ENCODE assay signal across 18 cellular contexts in genomic region chrX:129798456-129798855, GRCh38. TPM values are rescaled to one million over a fixed set of nuclear protein-coding genes. Genes with fewer than 3 reads are reported as not detected.
DNase-seq lines count a peak whose midpoint lies in the region; ATAC-seq and TF ChIP-seq lines count a peak whose summit lies in the region.
"Had no signal": no experiment of that assay in that cellular context is flagged by ENCODE, and none has a peak within 500 bp of the region (broad histone marks: within the 10 kb centered on the region; RNA-seq: fewer than 3 reads in every experiment).

No MANE protein-coding gene starts in this region.

- H3K27me3 Mint-ChIP-seq in activated CD4-positive, alpha-beta T cell treated with anti-CD3 and anti-CD28 coated beads for 36 hours: no peaks in the 10 kb centered on the region
- H3K27me3 Mint-ChIP-seq in activated T-helper 2 cell treated with anti-CD3 and anti-CD28 coated beads, Interferon-gamma antibody, Interleukin-2, Interleukin-4, amounts not matched to agents 10 μg/mL and 5 μg/mL and 100 μg/mL, durations not matched to agents 14 hours and 24 hours and 36 hours (ENCODE audit: low read depth): no peaks in the 10 kb centered on the region
- no peaks in the 10 kb centered on the region for H3K27me3 Mint-ChIP-seq in osteocyte (ENCODE audit: unreplicated experiment)

- H3K4me1 Mint-ChIP-seq in activated CD4-positive, alpha-beta T cell treated with anti-CD3 and anti-CD28 coated beads for 36 hours: peaks cover 25% of the 10 kb centered on the region
- peaks cover 21% of the 10 kb centered on the region for H3K4me1 Mint-ChIP-seq in activated T-helper 2 cell treated with anti-CD3 and anti-CD28 coated beads, Interferon-gamma antibody, Interleukin-2, Interleukin-4, amounts not matched to agents 10 μg/mL and 5 μg/mL and 100 μg/mL, durations not matched to agents 14 hours and 24 hours and 36 hours (ENCODE audit: low read depth)
- no peaks in the 10 kb centered on the region for H3K4me1 Mint-ChIP-seq in osteocyte (ENCODE audit: unreplicated experiment)

- H3K36me3 Mint-ChIP-seq in activated CD4-positive, alpha-beta T cell treated with anti-CD3 and anti-CD28 coated beads for 36 hours (ENCODE audit: low read depth): peaks cover 41% of the 10 kb centered on the region
- H3K36me3 Mint-ChIP-seq in activated T-helper 2 cell treated with anti-CD3 and anti-CD28 coated beads, Interferon-gamma antibody, Interleukin-2, Interleukin-4, amounts not matched to agents 10 μg/mL and 5 μg/mL and 100 μg/mL, durations not matched to agents 14 hours and 24 hours and 36 hours (ENCODE audit: low read depth): peaks cover 33% of the 10 kb centered on the region
- peaks cover 1% of the 10 kb centered on the region for H3K36me3 Mint-ChIP-seq in osteocyte (ENCODE audit: unreplicated experiment)

- H3K9me3 Mint-ChIP-seq in activated CD4-positive, alpha-beta T cell treated with anti-CD3 and anti-CD28 coated beads for 36 hours (ENCODE audit: low read depth): no peaks in the 10 kb centered on the region
- H3K9me3 Mint-ChIP-seq in activated T-helper 2 cell treated with anti-CD3 and anti-CD28 coated beads, Interferon-gamma antibody, Interleukin-2, Interleukin-4, amounts not matched to agents 10 μg/mL and 5 μg/mL and 100 μg/mL, durations not matched to agents 14 hours and 24 hours and 36 hours: no peaks in the 10 kb centered on the region
- no peaks in the 10 kb centered on the region for H3K9me3 Mint-ChIP-seq in osteocyte (ENCODE audit: unreplicated experiment)

- POLR2A ChIA-PET in activated CD4-positive, alpha-beta T cell treated with anti-CD3 and anti-CD28 coated beads for 36 hours (lab: Charles Lee): interaction anchor here (0.5 to 0.6 kb wide), 3 partner anchors 124 to 466 kb away, joined by 3 to 6 read pairs (median 4); no protein-coding TSS in a partner anchor

- peak overlapping the region; percentile 74 for H3K27ac Mint-ChIP-seq in activated CD4-positive, alpha-beta T cell treated with anti-CD3 and anti-CD28 coated beads for 36 hours
- H3K27ac Mint-ChIP-seq in activated T-helper 2 cell treated with anti-CD3 and anti-CD28 coated beads, Interferon-gamma antibody, Interleukin-2, Interleukin-4, amounts not matched to agents 10 μg/mL and 5 μg/mL and 100 μg/mL, durations not matched to agents 14 hours and 24 hours and 36 hours: peak overlapping the region; percentile 51
- no peak overlapping the region for H3K27ac Mint-ChIP-seq in osteocyte (ENCODE audit: unreplicated experiment)

- H3K4me3 Mint-ChIP-seq in activated CD4-positive, alpha-beta T cell treated with anti-CD3 and anti-CD28 coated beads for 36 hours: no peak overlapping the region
- no peak overlapping the region for H3K4me3 Mint-ChIP-seq in activated T-helper 2 cell treated with anti-CD3 and anti-CD28 coated beads, Interferon-gamma antibody, Interleukin-2, Interleukin-4, amounts not matched to agents 10 μg/mL and 5 μg/mL and 100 μg/mL, durations not matched to agents 14 hours and 24 hours and 36 hours (ENCODE audit: low read depth)
- H3K4me3 Mint-ChIP-seq in osteocyte (ENCODE audit: unreplicated experiment): no peak overlapping the region

- CTCF ChIA-PET in activated CD4-positive, alpha-beta T cell treated with anti-CD3 and anti-CD28 coated beads for 36 hours (lab: Charles Lee): interaction anchor here (0.5 to 1.2 kb wide), 4 partner anchors 8 to 520 kb away, joined by 3 to 4 read pairs (median 4); partner anchors contain the start of gene APLN

- TF ChIP-seq CTCF in osteocyte (IDR thresholded peaks at IDR 0.05): no peak

- no peak for DNase-seq in activated CD4-positive, alpha-beta T cell treated with anti-CD3 and anti-CD28 coated beads for 36 hours
- DNase-seq in activated CD4-positive, alpha-beta T cell treated with anti-CD3 and anti-CD28 coated beads for 48 hours: no peak
- DNase-seq in activated T-helper 2 cell treated with anti-CD3 and anti-CD28 coated beads, Interferon-gamma antibody, Interleukin-2, Interleukin-4, amounts not matched to agents 10 μg/mL and 5 μg/mL and 100 μg/mL, durations not matched to agents 14 hours and 24 hours and 36 hours (ENCODE audit: low spot score): no peak
- peak; percentile 44 for DNase-seq in osteocyte (ENCODE audit: extremely low spot score, unreplicated experiment)
- DNase-seq in Ammon's horn (ENCODE audit: low spot score): no peak
- no peak for DNase-seq in SK-N-DZ (ENCODE audit: low spot score)
- no peak for DNase-seq in HuH-7 (ENCODE audit: low spot score)
- DNase-seq: anterior cingulate cortex, DMS153, GF-D8, left ventricle myocardium superior, NCI-H2171 treated with DMSO at 0.1 percent for 48 hours, NCI-H526 treated with DMSO at 0.1 percent for 48 hours, substantia nigra, uterus had no signal

- ATAC-seq in activated CD4-positive, alpha-beta T cell treated with anti-CD3 and anti-CD28 coated beads for 36 hours: no peak
- ATAC-seq in HG03432 (IDR thresholded peaks at IDR 0.05; ENCODE audit: unreplicated experiment): peak; percentile 5
- ATAC-seq: left ventricle myocardium superior had no signal

- intact Hi-C loops in activated CD4-positive, alpha-beta T cell treated with anti-CD3 and anti-CD28 coated beads for 36 hours (cut with DNase I, micrococcal nuclease): no loop called here
- intact Hi-C loops in activated T-helper 2 cell treated with anti-CD3 and anti-CD28 coated beads, Interferon-gamma antibody, Interleukin-2, Interleukin-4, amounts not matched to agents 10 μg/mL and 5 μg/mL and 100 μg/mL, durations not matched to agents 14 hours and 24 hours and 36 hours (cut with micrococcal nuclease): loop anchor here (5.0 kb wide), 2 partner anchors 41 to 44 kb away; partner anchors contain the start of gene ZDHHC9

RNA-seq across cellular contexts. Expression of gene SASH3, which starts 18.7 kb away (rescaled TPM):
- 100 to 1,000 TPM; 118 to 126 TPM for total RNA-seq in activated CD4-positive, alpha-beta T cell treated with anti-CD3 and anti-CD28 coated beads for 36 hours
- 89.8 and 102 TPM in 2 replicates for total RNA-seq in activated T-helper 2 cell treated with anti-CD3 and anti-CD28 coated beads, Interferon-gamma antibody, Interleukin-2, Interleukin-4, amounts not matched to agents 10 μg/mL and 5 μg/mL and 100 μg/mL, durations not matched to agents 14 hours and 24 hours and 36 hours
- total RNA-seq in osteocyte: not detected in 2 replicates
- polyA plus RNA-seq in SK-N-DZ (2014; cell fraction: cytosol; rRNA removed): not detected in 2 replicates
- not detected in 2 replicates for polyA plus RNA-seq in SK-N-DZ (2014; cell fraction: nucleus; rRNA removed)
- total RNA-seq: dermis blood vessel endothelial cell, MCF 10A had no signal

RNA-seq across cellular contexts. Expression of gene ZDHHC9, which starts 45.2 kb away (rescaled TPM):
- total RNA-seq in activated CD4-positive, alpha-beta T cell treated with anti-CD3 and anti-CD28 coated beads for 36 hours: 10 to 100 TPM; 12.5 to 14.2 TPM
- 13.0 and 13.9 TPM in 2 replicates for total RNA-seq in activated T-helper 2 cell treated with anti-CD3 and anti-CD28 coated beads, Interferon-gamma antibody, Interleukin-2, Interleukin-4, amounts not matched to agents 10 μg/mL and 5 μg/mL and 100 μg/mL, durations not matched to agents 14 hours and 24 hours and 36 hours
- 29.3 and 32.2 TPM in 2 replicates for total RNA-seq in osteocyte
- polyA plus RNA-seq in SK-N-DZ (2014; cell fraction: cytosol; rRNA removed): 20.2 and 23.2 TPM in 2 replicates
- 12.0 and 16.5 TPM in 2 replicates for polyA plus RNA-seq in SK-N-DZ (2014; cell fraction: nucleus; rRNA removed)

RNA-seq across cellular contexts. Expression of gene XPNPEP2, which starts 59.7 kb away (rescaled TPM):
- total RNA-seq in activated CD4-positive, alpha-beta T cell treated with anti-CD3 and anti-CD28 coated beads for 36 hours: under 1 TPM; 0.43 to 0.63 TPM
- 0.11 and 0.16 TPM in 2 replicates for total RNA-seq in activated T-helper 2 cell treated with anti-CD3 and anti-CD28 coated beads, Interferon-gamma antibody, Interleukin-2, Interleukin-4, amounts not matched to agents 10 μg/mL and 5 μg/mL and 100 μg/mL, durations not matched to agents 14 hours and 24 hours and 36 hours
- total RNA-seq in osteocyte: 0.27 and 0.39 TPM in 2 replicates
- polyA plus RNA-seq in SK-N-DZ (2014; cell fraction: cytosol; rRNA removed): 0.02 and 1.1 TPM in 2 replicates
- not detected in 2 replicates for polyA plus RNA-seq in SK-N-DZ (2014; cell fraction: nucleus; rRNA removed)
- total RNA-seq: dermis blood vessel endothelial cell, MCF 10A had no signal

Comparison
In these comparisons a context has a peak if more than half of its experiments do, and no peak if none do; other contexts are left out.
1. RNA of gene SASH3, which starts 18.7 kb away (total RNA-seq): 118 to 126 TPM in activated CD4-positive, alpha-beta T cell treated with anti-CD3 and anti-CD28 coated beads for 36 hours and 89.8 to 102 TPM in activated T-helper 2 cell treated with anti-CD3 and anti-CD28 coated beads, Interferon-gamma antibody, Interleukin-2, Interleukin-4, amounts not matched to agents 10 μg/mL and 5 μg/mL and 100 μg/mL, durations not matched to agents 14 hours and 24 hours and 36 hours; not detected in osteocyte; every median in the first group is over 10 times any median in the second.